Comparison of ENCODE assay signal across 8 cellular contexts in the genomic region with DNA sequence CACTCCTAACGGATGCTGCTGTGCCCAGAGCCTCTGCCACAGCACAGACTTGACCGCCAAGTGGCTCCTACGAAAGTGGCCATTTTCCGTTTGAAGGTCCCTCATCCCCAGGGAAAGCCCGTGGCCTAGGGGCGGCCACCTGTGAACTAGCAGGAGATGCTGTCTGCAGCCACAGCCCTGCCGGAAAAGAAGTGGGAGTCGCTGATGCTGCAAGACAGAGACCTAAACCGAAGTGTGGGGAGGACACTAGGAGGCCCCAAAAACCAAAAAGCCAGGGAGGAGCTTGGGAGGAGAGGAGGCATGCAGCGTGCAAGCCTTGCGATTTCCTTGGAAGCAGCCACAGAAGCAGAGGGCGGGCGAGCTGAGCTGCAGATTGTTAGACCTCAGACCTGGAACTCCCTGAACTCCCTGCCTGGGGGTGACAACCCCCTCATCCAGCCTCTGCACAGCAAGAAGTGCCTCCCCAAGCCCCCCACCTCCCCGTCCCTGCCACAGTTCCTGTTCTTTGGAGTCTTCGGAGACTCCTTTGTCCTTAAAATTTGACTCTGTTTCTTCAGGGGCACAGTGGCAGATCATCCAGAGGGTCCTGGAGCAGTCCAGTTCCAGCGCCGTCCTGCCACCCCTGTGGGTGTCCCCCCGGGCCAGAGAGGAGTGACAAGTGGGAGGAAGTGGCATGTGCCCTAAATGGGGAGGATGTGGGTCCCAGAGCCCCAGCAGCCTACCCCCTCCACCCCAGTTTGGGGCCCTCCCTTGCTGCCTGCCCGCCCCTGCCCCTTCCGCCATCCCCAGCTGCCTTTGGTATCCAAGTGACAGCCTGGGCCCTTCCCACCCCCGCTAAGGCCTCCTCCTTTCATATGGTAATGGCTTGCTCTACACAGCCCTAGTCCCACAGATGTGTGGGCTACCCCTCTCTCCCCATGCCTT. TPM values are rescaled to one million over a fixed set of nuclear protein-coding genes. Genes with fewer than 3 reads are reported as not detected.
A peak's percentile ranks its signal among the peaks of the same experiment; 100 is the strongest.
DNase-seq lines count a peak whose midpoint lies in the region; ATAC-seq, FAIRE-seq and TF ChIP-seq lines count a peak whose summit lies in the region.

No MANE protein-coding gene starts in this region.

- H3K4me3 ChIP-seq in upper lobe of left lung, result no peak overlapping the region

- no peak for FAIRE-seq in RCC 7860 (lab: Jason Lieb, UNC)

- H3K27ac ChIP-seq in foreskin keratinocyte (no peak overlapping the region), upper lobe of left lung (peak overlapping the region; percentile 38 to 72 (median 54))

- 54 to 58% methylated on average over 19 to 21 of the region's 21 CpGs for WGBS in upper lobe of left lung, 2 donors

- no peak for ATAC-seq in foreskin keratinocyte
- peak in 2 of 3 donors; percentile 26 to 52 for ATAC-seq in natural killer cell
- ATAC-seq in upper lobe of left lung (ENCODE audit: low FRiP score in 2 of 2), result peak; percentile 9 to 46
- no peak for ATAC-seq in HG02571 (IDR thresholded peaks at IDR 0.05; ENCODE audit: unreplicated experiment)
- no peak for ATAC-seq in HG03520 (IDR thresholded peaks at IDR 0.05; ENCODE audit: unreplicated experiment)

- intact Hi-C loops in natural killer cell (cut with micrococcal nuclease), result no loop called here

- DNase-seq in activated CD4-positive, alpha-beta T cell treated with anti-CD3 and anti-CD28 coated beads, Interleukin-2, amount 10 ng/mL, durations not matched to agents 7 days and 5 days, result no peak
- DNase-seq in activated CD4-positive, alpha-beta T cell treated with anti-CD3 and anti-CD28 coated beads, Interleukin-2, amount 50 U/mL, for 4 hours, result no peak
- DNase-seq in foreskin keratinocyte (no peak), natural killer cell (no peak), upper lobe of left lung (peak in 1 of 2 donors; percentile 63), RCC 7860 (ENCODE audit: low spot score) (no peak)

- peaks cover 25% of the 10 kb centered on the region for H3K4me1 ChIP-seq in foreskin keratinocyte
- H3K4me1 ChIP-seq in upper lobe of left lung, result peaks cover 9 to 36% (median 20%) of the 10 kb centered on the region in 4 donors

- peaks cover 12 to 34% (median 29%) of the 10 kb centered on the region in 4 donors for H3K36me3 ChIP-seq in upper lobe of left lung

- peaks cover 17% of the 10 kb centered on the region for H3K36me3 Mint-ChIP-seq in activated CD4-positive, alpha-beta T cell treated with anti-CD3 and anti-CD28 coated beads, Interleukin-2, amount 10 ng/mL, durations not matched to agents 7 days and 5 days (ENCODE audit: low read depth)
- no peaks in the 10 kb centered on the region for H3K36me3 Mint-ChIP-seq in natural killer cell

- no peaks in the 10 kb centered on the region for H3K27me3 Mint-ChIP-seq in activated CD4-positive, alpha-beta T cell treated with anti-CD3 and anti-CD28 coated beads, Interleukin-2, amount 10 ng/mL, durations not matched to agents 7 days and 5 days
- H3K27me3 Mint-ChIP-seq in natural killer cell (ENCODE audit: low read depth in 2 of 2), result no peaks in the 10 kb centered on the region

- H3K4me3 Mint-ChIP-seq in activated CD4-positive, alpha-beta T cell treated with anti-CD3 and anti-CD28 coated beads, Interleukin-2, amount 10 ng/mL, durations not matched to agents 7 days and 5 days, result no peak overlapping the region
- H3K4me3 Mint-ChIP-seq in natural killer cell, result no peak overlapping the region

- TF ChIP-seq CTCF in foreskin keratinocyte (conservative IDR thresholded peaks at IDR 0.05), result peak; percentile 10
- no peak for TF ChIP-seq CTCF in natural killer cell (IDR thresholded peaks at IDR 0.05)
- TF ChIP-seq CTCF in upper lobe of left lung (IDR thresholded peaks at IDR 0.05), result no peak

- CTCF ChIA-PET in activated CD4-positive, alpha-beta T cell treated with anti-CD3 and anti-CD28 coated beads, Interleukin-2, amount 10 ng/mL, durations not matched to agents 7 days and 5 days (lab: Charles Lee), result interaction anchor here (1.7 kb wide), 1 partner anchor 8 kb away, joined by 5 read pairs; no protein-coding TSS in a partner anchor

- TF ChIP-seq POLR2A in upper lobe of left lung (IDR thresholded peaks at IDR 0.05), result no peak

- H3K4me1 Mint-ChIP-seq in activated CD4-positive, alpha-beta T cell treated with anti-CD3 and anti-CD28 coated beads, Interleukin-2, amount 10 ng/mL, durations not matched to agents 7 days and 5 days, result peaks cover 12% of the 10 kb centered on the region
- peaks cover 20 to 38% of the 10 kb centered on the region in 2 donors for H3K4me1 Mint-ChIP-seq in natural killer cell

- H3K27me3 ChIP-seq in foreskin keratinocyte (no peaks in the 10 kb centered on the region), upper lobe of left lung (no peaks in the 10 kb centered on the region)

- no peak for TF ChIP-seq EP300 in upper lobe of left lung (IDR thresholded peaks at IDR 0.05)

- POLR2A ChIA-PET in activated CD4-positive, alpha-beta T cell treated with anti-CD3 and anti-CD28 coated beads, Interleukin-2, amount 10 ng/mL, durations not matched to agents 7 days and 5 days (lab: Charles Lee), result no interaction called here

- H3K9me3 ChIP-seq in upper lobe of left lung, result no peaks in the 10 kb centered on the region

- H3K27ac Mint-ChIP-seq in activated CD4-positive, alpha-beta T cell treated with anti-CD3 and anti-CD28 coated beads, Interleukin-2, amount 10 ng/mL, durations not matched to agents 7 days and 5 days, result peak overlapping the region; percentile 50
- H3K27ac Mint-ChIP-seq in natural killer cell, result peak overlapping the region; percentile 59 to 73

- no peaks in the 10 kb centered on the region for H3K9me3 Mint-ChIP-seq in activated CD4-positive, alpha-beta T cell treated with anti-CD3 and anti-CD28 coated beads, Interleukin-2, amount 10 ng/mL, durations not matched to agents 7 days and 5 days
- H3K9me3 Mint-ChIP-seq in natural killer cell, result no peaks in the 10 kb centered on the region

RNA-seq across cellular contexts. Expression of gene KLHL25, which starts 43.7 kb away (rescaled TPM):
- total RNA-seq in activated CD4-positive, alpha-beta T cell treated with anti-CD3 and anti-CD28 coated beads, Interleukin-2, amount 10 ng/mL, durations not matched to agents 7 days and 5 days, result 1 to 10 TPM; 7.4 to 8.0 TPM
- 4.9 and 6.2 TPM in 2 replicates for total RNA-seq in foreskin keratinocyte
- 4.0 and 4.1 TPM in 2 replicates for polyA plus RNA-seq in foreskin keratinocyte
- 10 to 100 TPM in 2 of 3 donors, 1 to 10 TPM in 1; 6.5 to 16.2 (median 10.4) TPM for total RNA-seq in natural killer cell
- total RNA-seq in upper lobe of left lung, result 10 to 100 TPM in 1 of 6 donors, 1 to 10 TPM in 5; 3.0 to 24.1 (median 5.6) TPM

Comparison
In these comparisons a context has a peak if more than half of its experiments do, and no peak if none do; other contexts are left out.
1. ATAC-seq: peak in natural killer cell (2 of 3) and upper lobe of left lung (2 of 2); none in foreskin keratinocyte (single experiment), HG02571 (single experiment) and HG03520 (single experiment).